8 cellular contexts compared by ENCODE assay signal in the genomic region with DNA sequence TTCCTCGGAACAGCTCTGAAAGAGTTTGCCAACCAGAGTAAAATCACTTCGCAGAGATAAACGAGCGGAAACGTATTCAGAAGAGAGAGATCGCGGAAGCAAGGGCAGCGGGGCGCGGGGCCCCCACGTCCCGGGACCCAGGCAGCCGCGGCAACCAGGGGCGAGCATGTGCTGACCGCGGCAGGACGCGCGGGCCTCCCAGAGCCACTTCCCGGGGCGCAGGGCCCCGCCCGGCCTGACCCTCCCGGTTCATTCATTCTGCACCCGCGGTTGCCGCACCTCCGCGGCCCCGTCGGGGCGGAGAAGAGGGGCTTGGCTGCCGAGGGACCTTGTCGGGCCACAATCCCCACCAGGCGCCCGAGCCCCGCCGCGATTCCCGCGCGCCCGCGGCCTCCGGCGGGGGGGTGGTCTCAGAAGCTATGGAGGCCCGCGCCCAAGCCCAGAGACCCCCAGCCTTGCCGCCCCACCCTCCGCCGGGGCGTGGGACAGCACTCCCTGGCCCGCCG. TPM values are rescaled to one million over a fixed set of nuclear protein-coding genes. Genes with fewer than 3 reads are reported as not detected.
DNase-seq lines count a peak whose midpoint lies in the region; ATAC-seq and TF ChIP-seq lines count a peak whose summit lies in the region.

No MANE protein-coding gene starts in this region.

- DNase-seq in MG63 (peak; percentile 41), fibroblast of lung (ENCODE audit: low read depth in 2 of 2) (peak in 1 of 2 donors; percentile 22), neural crest cell (ENCODE audit: low read depth, low spot score) (no peak), aorta (peak; percentile 61 to 85), D341Med (ENCODE audit: low spot score) (no peak)
- DNase-seq in activated T-cell treated with anti-CD3 and anti-CD28 coated beads, Interleukin-2, amount 50 U/mL, for 48 hours: peak; percentile 45 to 63

- H3K9me3 ChIP-seq in MG63 (no peaks in the 10 kb centered on the region), fibroblast of lung (ENCODE audit: control insufficient read depth, insufficient read depth, low read depth, low read length) (no peaks in the 10 kb centered on the region), aorta (ENCODE audit: control insufficient read depth, low read length) (no peaks in the 10 kb centered on the region)

- peak overlapping the region; percentile 98 for H3K27ac Mint-ChIP-seq in neural crest cell (ENCODE audit: unreplicated experiment)

- peaks cover 55% of the 10 kb centered on the region for H3K79me2 ChIP-seq in fibroblast of lung (ENCODE audit: control insufficient read depth, insufficient read depth, low read length)

- H3K36me3 Mint-ChIP-seq in neural crest cell (ENCODE audit: low read depth): no peaks in the 10 kb centered on the region

- no peaks in the 10 kb centered on the region for H3K27me3 Mint-ChIP-seq in neural crest cell (ENCODE audit: low read depth)

- peak overlapping the region; percentile 93 for H3K4me3 Mint-ChIP-seq in neural crest cell

- H3K4me1 ChIP-seq in fibroblast of lung (ENCODE audit: control insufficient read depth, extremely low read depth, insufficient read depth, low read length) (peaks cover 7% of the 10 kb centered on the region), aorta (ENCODE audit: control insufficient read depth in 1 of 2, insufficient read depth in 2 of 2, low read length in 2 of 2) (peaks cover 1 to 2% of the 10 kb centered on the region in 2 donors)

- peaks cover 48% of the 10 kb centered on the region for H3K4me1 Mint-ChIP-seq in neural crest cell

- H2AFZ ChIP-seq in fibroblast of lung (ENCODE audit: low read length): no peak overlapping the region

- H3K27ac ChIP-seq in fibroblast of lung (ENCODE audit: insufficient read depth, low read length) (peak overlapping the region; percentile 91), aorta (ENCODE audit: low read depth in 1 of 2, low read length in 2 of 2) (peak overlapping the region; percentile 61 to 91)

- intact Hi-C loops in aorta (cut with DNase I): no loop called here

- no peaks in the 10 kb centered on the region; the same call in 1 of the 2 replicates for H3K36me3 ChIP-seq in MG63
- H3K36me3 ChIP-seq in fibroblast of lung (ENCODE audit: control insufficient read depth, insufficient read depth, low read length): no peaks in the 10 kb centered on the region
- no peaks in the 10 kb centered on the region for H3K36me3 ChIP-seq in aorta (ENCODE audit: control insufficient read depth in 1 of 2, insufficient read depth in 2 of 2, low read length in 1 of 2)

- 0 to 1% methylated on average over 21 to 55 of the region's 55 CpGs for WGBS in aorta, 2 donors

- peaks cover 10% of the 10 kb centered on the region for H4K20me1 ChIP-seq in fibroblast of lung (ENCODE audit: control insufficient read depth, extremely low read depth, insufficient read depth, low read length)

- H3K4me2 ChIP-seq in fibroblast of lung (ENCODE audit: extremely low read depth, insufficient read depth, low read length): peak overlapping the region; percentile 89

- no peaks in the 10 kb centered on the region for H3K9me3 Mint-ChIP-seq in neural crest cell

- ATAC-seq in GM18867 (IDR thresholded peaks at IDR 0.05; ENCODE audit: unreplicated experiment) (peak; percentile 2), aorta (ENCODE audit: low FRiP score) (peak; percentile 16), GM21737 (IDR thresholded peaks at IDR 0.05; ENCODE audit: unreplicated experiment) (no peak)

- H3K27me3 ChIP-seq in MG63 (no peaks in the 10 kb centered on the region), fibroblast of lung (ENCODE audit: control insufficient read depth, insufficient read depth, low read length) (no peaks in the 10 kb centered on the region), aorta (ENCODE audit: control insufficient read depth in 1 of 2, insufficient read depth in 2 of 2, low read length in 1 of 2) (no peaks in the 10 kb centered on the region)

- peak overlapping the region; percentile 99 for H3K9ac ChIP-seq in fibroblast of lung (ENCODE audit: insufficient read depth, low read length)

- H3K4me3 ChIP-seq in MG63 (peak overlapping the region; percentile 88), fibroblast of lung (replicated peaks in 1 of 4; ENCODE audit: control extremely low read depth in 1 of 4, insufficient read depth in 1 of 4, low read depth in 3 of 4, low read length in 4 of 4) (peak overlapping the region; percentile 72 to 96 (median 88)), aorta (ENCODE audit: low read length in 2 of 2) (peak overlapping the region; percentile 69 to 99)

- TF ChIP-seq CTCF in fibroblast of lung (conservative IDR thresholded peaks at IDR 0.05 in 1 of 2, IDR thresholded peaks at IDR 0.05 in 1 of 2; ENCODE audit: low read depth in 1 of 2, low read length in 2 of 2): no peak
- TF ChIP-seq CTCF in neural crest cell (conservative IDR thresholded peaks at IDR 0.05): no peak

RNA-seq across cellular contexts. Expression of gene UBE2N, which starts 0.6 kb away (rescaled TPM):
- total RNA-seq in MG63 (2014; rRNA removed; shearing (Covaris generic); ENCODE audit: low replicate concordance): 69.7 and 115 TPM in 2 replicates
- total RNA-seq in fibroblast of lung: 82.2 and 115 TPM in 2 replicates
- polyA plus RNA-seq in fibroblast of lung: 149 and 169 TPM in 2 replicates
- 146 and 170 TPM in 2 replicates for polyA plus RNA-seq in fibroblast of lung (2012)
- polyA minus RNA-seq in fibroblast of lung (ENCODE audit: low replicate concordance): 26.1 and 34.6 TPM in 2 replicates
- total RNA-seq in neural crest cell: 176 and 185 TPM in 2 replicates
- 10 to 100 TPM; 57.1 to 86.8 TPM for total RNA-seq in aorta
- 10 to 100 TPM; 45.7 to 48.7 TPM for polyA plus RNA-seq in aorta

RNA-seq across cellular contexts. Expression of gene MRPL42, which starts 26.1 kb away (rescaled TPM):
- 131 TPM in 2 replicates for total RNA-seq in MG63 (2014; rRNA removed; shearing (Covaris generic); ENCODE audit: low replicate concordance)
- total RNA-seq in fibroblast of lung (68.0 and 70.1 TPM in 2 replicates), neural crest cell (117 and 121 TPM in 2 replicates), aorta (10 to 100 TPM; 40.7 to 48.5 TPM)
- polyA plus RNA-seq in fibroblast of lung (87.3 and 95.7 TPM in 2 replicates), aorta (10 to 100 TPM; 24.5 to 53.3 TPM)
- polyA plus RNA-seq in fibroblast of lung (2012): 59.2 and 61.1 TPM in 2 replicates
- 2.8 and 3.1 TPM in 2 replicates for polyA minus RNA-seq in fibroblast of lung (ENCODE audit: low replicate concordance)

Comparison
In these comparisons a context has a peak if more than half of its experiments do, and no peak if none do; other contexts are left out.
1. DNase-seq: peak in MG63 (single experiment), activated T-cell treated with anti-CD3 and anti-CD28 coated beads, Interleukin-2, amount 50 U/mL, for 48 hours (2 of 2) and aorta (2 of 2); none in neural crest cell (single experiment) and D341Med (single experiment).
2. Peak in every context shown above with its lines, with median percentiles within 50 percentile points of each other: H3K4me3 ChIP-seq.